22 cellular contexts compared by ENCODE assay signal in the genomic region with DNA sequence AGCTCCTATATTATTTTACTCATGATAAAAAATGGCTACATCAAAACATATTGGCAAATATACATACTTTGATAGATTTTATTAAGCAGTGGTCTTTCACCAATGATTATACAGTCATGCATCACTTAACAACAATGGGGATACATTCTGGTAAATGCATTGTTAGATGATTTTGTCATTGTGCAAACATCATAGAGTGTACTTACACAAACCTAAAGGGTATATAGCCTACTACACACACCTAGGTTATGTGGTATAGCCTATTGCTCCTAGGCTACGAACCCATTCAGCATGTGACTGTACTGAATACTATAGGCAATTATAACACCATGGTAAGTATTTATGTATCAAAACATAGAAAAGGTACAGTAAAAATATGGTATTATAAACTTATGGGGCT.
"Had no signal": no experiment of that assay in that cellular context is flagged by ENCODE, and none has a peak within 500 bp of the region (broad histone marks: within the 10 kb centered on the region; RNA-seq: fewer than 3 reads in every experiment).

No MANE protein-coding gene starts in this region.

- H3K4me3 ChIP-seq: body of pancreas, gastroesophageal sphincter, ovary, psoas muscle, right atrium auricular region, spleen, upper lobe of left lung had no signal

- H3K9me3 ChIP-seq: body of pancreas, gastroesophageal sphincter, ovary, psoas muscle, right atrium auricular region, spleen, upper lobe of left lung had no signal

- H3K4me1 Mint-ChIP-seq: activated naive CD8-positive, alpha-beta T cell treated with anti-CD3 and anti-CD28 coated beads, Interleukin-2, amount 50 U/mL, for 24 hours had no signal

- H3K36me3 Mint-ChIP-seq: natural killer cell treated with Interleukin-12 subunit alpha and Interleukin-12 subunit beta and Interleukin-15 and Interleukin-18, amount 100 ng/mL, for 72 hours had no signal

- H3K36me3 ChIP-seq: gastroesophageal sphincter, ovary, right atrium auricular region, upper lobe of left lung had no signal

- ATAC-seq: activated CD8-positive, alpha-beta T cell treated with anti-CD3 and anti-CD28 coated beads, Interleukin-2, amount 10 ng/mL, durations not matched to agents 7 days and 5 days; activated naive CD8-positive, alpha-beta T cell treated with anti-CD3 and anti-CD28 coated beads, Interleukin-2, amount 50 U/mL, for 24 hours; body of pancreas; gastroesophageal sphincter; left cardiac atrium; natural killer cell treated with Interleukin-12 subunit alpha and Interleukin-12 subunit beta and Interleukin-15 and Interleukin-18, amount 100 ng/mL, for 72 hours; psoas muscle had no signal

- H3K4me3 Mint-ChIP-seq: activated CD8-positive, alpha-beta T cell treated with anti-CD3 and anti-CD28 coated beads, Interleukin-2, amount 10 ng/mL, durations not matched to agents 7 days and 5 days; activated naive CD8-positive, alpha-beta T cell treated with anti-CD3 and anti-CD28 coated beads, Interleukin-2, amount 50 U/mL, for 24 hours; activated T-helper 1 cell treated with anti-CD3 and anti-CD28 coated beads, Interleukin-12 subunit alpha, Interleukin-12 subunit beta, Interleukin-2, Interleukin-4 antibody, amounts not matched to agents 30 ng/mL and 10 ng/mL and 1 ng/mL, durations not matched to agents 14 hours and 24 hours and 36 hours had no signal

- H3K27ac ChIP-seq: body of pancreas, epithelial cell of prostate, gastroesophageal sphincter, ovary, psoas muscle, right atrium auricular region, spleen, upper lobe of left lung had no signal

- H3K4me1 ChIP-seq: body of pancreas, psoas muscle, spleen had no signal

- DNase-seq: activated CD4-positive, alpha-beta T cell treated with anti-CD3 and anti-CD28 coated beads for 1 hour; activated CD4-positive, alpha-beta T cell treated with anti-CD3 and anti-CD28 coated beads, Interleukin-2, amount 50 U/mL, for 1 hour; activated CD8-positive, alpha-beta T cell treated with anti-CD3 and anti-CD28 coated beads, Interleukin-2, amount 10 ng/mL, durations not matched to agents 7 days and 5 days; activated gamma-delta T cell; activated naive CD4-positive, alpha-beta T cell treated with anti-CD3 and anti-CD28 coated beads, Interleukin-2, amount 50 U/mL, for 16 hours; activated naive CD8-positive, alpha-beta T cell treated with anti-CD3 and anti-CD28 coated beads, Interleukin-2, amount 50 U/mL, for 24 hours; body of pancreas; head of caudate nucleus; islet precursor cell; left cardiac atrium; ovary; psoas muscle; spleen; stimulated activated CD4-positive, alpha-beta T cell treated with anti-CD3 and anti-CD28 coated beads, Interleukin-4, amount 100 ng/mL, for 24 hours; stimulated activated naive CD4-positive, alpha-beta T cell treated with Interleukin-2 at 50 U/mL for 16 hours; upper lobe of left lung had no signal

- H3K27ac Mint-ChIP-seq: activated CD8-positive, alpha-beta T cell treated with anti-CD3 and anti-CD28 coated beads, Interleukin-2, amount 10 ng/mL, durations not matched to agents 7 days and 5 days; activated naive CD8-positive, alpha-beta T cell treated with anti-CD3 and anti-CD28 coated beads, Interleukin-2, amount 50 U/mL, for 24 hours; activated T-helper 1 cell treated with anti-CD3 and anti-CD28 coated beads, Interleukin-12 subunit alpha, Interleukin-12 subunit beta, Interleukin-2, Interleukin-4 antibody, amounts not matched to agents 30 ng/mL and 10 ng/mL and 1 ng/mL, durations not matched to agents 14 hours and 24 hours and 36 hours had no signal

- H3K27me3 ChIP-seq: body of pancreas, gastroesophageal sphincter, ovary, right atrium auricular region, spleen, upper lobe of left lung had no signal

- FAIRE-seq: TTC549 had no signal

- H3K9me3 Mint-ChIP-seq: activated naive CD8-positive, alpha-beta T cell treated with anti-CD3 and anti-CD28 coated beads, Interleukin-2, amount 50 U/mL, for 24 hours; activated T-helper 1 cell treated with anti-CD3 and anti-CD28 coated beads, Interleukin-12 subunit alpha, Interleukin-12 subunit beta, Interleukin-2, Interleukin-4 antibody, amounts not matched to agents 30 ng/mL and 10 ng/mL and 1 ng/mL, durations not matched to agents 14 hours and 24 hours and 36 hours; natural killer cell treated with Interleukin-12 subunit alpha and Interleukin-12 subunit beta and Interleukin-15 and Interleukin-18, amount 100 ng/mL, for 72 hours had no signal
